8 cellular contexts compared by ENCODE assay signal in the genomic region with DNA sequence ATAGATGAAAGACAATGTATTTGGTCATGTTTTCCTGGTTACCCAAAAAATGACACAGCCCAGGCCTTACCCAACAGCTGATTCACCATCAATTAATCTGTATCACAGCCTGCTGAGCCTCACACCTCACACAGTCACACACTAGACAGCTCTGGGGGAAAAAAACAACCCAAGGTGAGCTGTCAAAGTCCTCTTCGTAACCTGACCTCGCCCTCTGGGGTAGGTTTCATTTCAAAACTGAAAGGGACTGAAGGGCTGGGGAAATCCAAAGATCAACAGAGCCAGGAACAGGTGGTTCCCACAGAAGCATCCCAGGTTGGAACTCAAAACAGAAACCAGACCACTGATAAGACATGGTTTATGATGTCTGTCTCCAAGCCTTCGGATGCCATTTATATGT. TPM values are rescaled to one million over a fixed set of nuclear protein-coding genes. Genes with fewer than 3 reads are reported as not detected.
DNase-seq lines count a peak whose midpoint lies in the region; ATAC-seq lines count a peak whose summit lies in the region.

No MANE protein-coding gene starts in this region.

- peaks cover 4 to 6% of the 10 kb centered on the region in 2 donors for H3K36me3 ChIP-seq in esophagus (ENCODE audit: control insufficient read depth in 2 of 2, insufficient read depth in 2 of 2, low read length in 1 of 2)

- WGBS in esophagus, 2 donors: 60 to 67% methylated on average over 3 of the region's 3 CpGs

- peak; percentile 75 for ATAC-seq in GM18873 (IDR thresholded peaks at IDR 0.05; ENCODE audit: low FRiP score, unreplicated experiment)
- ATAC-seq in HG03066 (IDR thresholded peaks at IDR 0.05; ENCODE audit: low read depth, unreplicated experiment): peak; percentile 70
- ATAC-seq in left cardiac atrium: no peak

- no peak overlapping the region for H3K4me3 ChIP-seq in esophagus (ENCODE audit: low read depth in 1 of 2, low read length in 2 of 2)

- peaks cover 0 to 1% of the 10 kb centered on the region in 2 donors for H3K4me1 ChIP-seq in esophagus (ENCODE audit: control insufficient read depth in 2 of 2, insufficient read depth in 2 of 2, low read length in 1 of 2)

- intact Hi-C loops in left cardiac atrium (cut with DNase I): no loop called here

- DNase-seq in activated CD4-positive, alpha-beta T cell treated with anti-CD3 and anti-CD28 coated beads, Interleukin-2, amount 50 U/mL, for 1 hour: peak; percentile 65
- DNase-seq in stimulated activated CD4-positive, alpha-beta T cell treated with anti-CD3 and anti-CD28 coated beads, TNF-alpha, amount 100 ng/mL, for 4 hours (ENCODE audit: low read depth in 3 of 3): peak in 2 of 3 experiments; percentile 59 to 65
- no peak for DNase-seq in NCI-H82 (lab: John Stamatoyannopoulos, UW)
- DNase-seq in SHP77 (lab: John Stamatoyannopoulos, UW): no peak
- DNase-seq in left cardiac atrium: no peak

- peak overlapping the region; percentile 81 to 83 for H3K27ac ChIP-seq in esophagus (ENCODE audit: low read depth in 2 of 2, low read length in 1 of 2)

- H3K9me3 ChIP-seq in esophagus (ENCODE audit: control insufficient read depth in 2 of 2, insufficient read depth in 1 of 2, low read depth in 1 of 2, low read length in 1 of 2): no peaks in the 10 kb centered on the region

- no peaks in the 10 kb centered on the region for H3K27me3 ChIP-seq in esophagus (ENCODE audit: control insufficient read depth in 1 of 2, insufficient read depth in 2 of 2, low read length in 2 of 2)

RNA-seq across cellular contexts. Expression of a gene that starts 18.2 kb away (rescaled TPM):
- 100 to 1,000 TPM; 314 to 323 TPM for polyA plus RNA-seq in esophagus
- 100 to 1,000 TPM; 230 to 248 TPM for total RNA-seq in left cardiac atrium

Comparison
In these comparisons a context has a peak if more than half of its experiments do, and no peak if none do; other contexts are left out.
1. ATAC-seq: peak in GM18873 (single experiment) and HG03066 (single experiment); none in left cardiac atrium (0 of 2).
2. DNase-seq: peak in activated CD4-positive, alpha-beta T cell treated with anti-CD3 and anti-CD28 coated beads, Interleukin-2, amount 50 U/mL, for 1 hour (single experiment) and stimulated activated CD4-positive, alpha-beta T cell treated with anti-CD3 and anti-CD28 coated beads, TNF-alpha, amount 100 ng/mL, for 4 hours (2 of 3); none in NCI-H82 (single experiment), SHP77 (0 of 2) and left cardiac atrium (single experiment).